Comparison of ENCODE assay signal across 21 cellular contexts in the genomic region with DNA sequence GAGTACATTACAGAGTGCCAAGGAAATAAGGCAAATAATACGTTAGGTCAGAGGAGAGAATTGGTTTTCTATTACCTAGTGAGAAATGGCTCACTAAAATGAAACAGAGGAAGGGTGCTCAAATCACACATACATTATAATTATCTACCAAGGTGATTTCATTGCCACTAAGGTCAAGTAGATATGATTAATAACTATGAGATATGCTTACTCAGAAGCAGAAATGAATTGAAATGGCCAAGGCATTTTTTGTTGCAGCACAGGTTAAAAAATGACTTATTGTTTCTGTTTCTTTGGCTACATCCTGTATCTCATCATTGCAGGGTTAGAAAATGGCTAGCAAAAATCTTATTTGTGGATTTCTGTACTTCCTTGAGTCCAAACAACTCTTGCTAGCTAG.
DNase-seq lines count a peak whose midpoint lies in the region; ATAC-seq, FAIRE-seq and TF ChIP-seq lines count a peak whose summit lies in the region.
"Had no signal": no experiment of that assay in that cellular context is flagged by ENCODE, and none has a peak within 500 bp of the region (broad histone marks: within the 10 kb centered on the region; RNA-seq: fewer than 3 reads in every experiment).

No MANE protein-coding gene starts in this region.

- POLR2A ChIA-PET in SK-N-SH (lab: Yijun Ruan, JAX): no interaction called here

- TF ChIP-seq RAD21 in SK-N-SH (IDR thresholded peaks at IDR 0.05; ENCODE audit: low read length): no peak

- CTCF ChIA-PET in SK-N-SH (lab: Yijun Ruan, JAX): no interaction called here

- no peaks in the 10 kb centered on the region for H3K36me3 ChIP-seq in SK-N-SH (replicated peaks in 1 of 2; ENCODE audit: control insufficient read depth in 1 of 2, insufficient read depth in 2 of 2, low read length in 1 of 2)
- H3K36me3 ChIP-seq in thyroid gland: no peaks in the 10 kb centered on the region
- H3K36me3 ChIP-seq: SJSA1, upper lobe of left lung had no signal

- H3K4me1 ChIP-seq in SK-N-SH (ENCODE audit: control insufficient read depth in 1 of 2, insufficient read depth in 2 of 2, low read depth in 1 of 2, low read length in 1 of 2): no peaks in the 10 kb centered on the region; a peak in 1 of 4 replicates
- no peaks in the 10 kb centered on the region for H3K4me1 ChIP-seq in thyroid gland
- H3K4me1 ChIP-seq: SJSA1 had no signal

- H3F3A ChIP-seq in SK-N-SH (replicated peaks; ENCODE audit: insufficient read depth): no peaks in the 10 kb centered on the region

- H3K9me3 ChIP-seq in SK-N-SH (0 out of 2 replicates have a peak, but pooled peaks cover 3% of the 10 kb centered on the region), thyroid gland (no peaks in the 10 kb centered on the region)
- H3K9me3 ChIP-seq: SJSA1, upper lobe of left lung had no signal

- no peak overlapping the region for H3K4me3 ChIP-seq in SK-N-SH (ENCODE audit: low read depth in 2 of 2, low read length in 1 of 2)
- no peak overlapping the region for H3K4me3 ChIP-seq in thyroid gland (replicated peaks in 1 of 3)
- no peak overlapping the region for H3K4me3 ChIP-seq in coronary artery
- H3K4me3 ChIP-seq: SJSA1, upper lobe of left lung had no signal

- ATAC-seq in SK-N-SH treated with all-trans-retinoic acid at 6 μM for 48 hours (peak; percentile 25; the same call in 2 of the 3 replicates), HG02938 (IDR thresholded peaks at IDR 0.05; ENCODE audit: unreplicated experiment) (peak; percentile 86), HG03457 (IDR thresholded peaks at IDR 0.05; ENCODE audit: unreplicated experiment) (peak; percentile 90)
- ATAC-seq: esophagus mucosa; natural killer cell treated with Interleukin-12 subunit alpha and Interleukin-12 subunit beta and Interleukin-15 and Interleukin-18, amount 100 ng/mL, for 72 hours; Panc1 had no signal

- no peak for FAIRE-seq in RCC 7860 (lab: Jason Lieb, UNC)

- 24% methylated on average over 1 of the region's 1 CpG for WGBS in SK-N-SH (ENCODE audit: low lambda C conversion rate)
- WGBS in thyroid gland, 2 donors: 77 to 79% methylated on average over 1 of the region's 1 CpG

- TF ChIP-seq CTCF in SK-N-SH (IDR thresholded peaks at IDR 0.05) (no peak), thyroid gland (IDR thresholded peaks at IDR 0.05) (no peak), coronary artery (IDR thresholded peaks at IDR 0.05) (no peak)

- no peak for TF ChIP-seq POLR2A in thyroid gland (IDR thresholded peaks at IDR 0.05)

- no peaks in the 10 kb centered on the region for H4K20me1 ChIP-seq in SK-N-SH (ENCODE audit: insufficient read depth)

- H3K27me3 ChIP-seq in SK-N-SH (ENCODE audit: insufficient read depth) (no peaks in the 10 kb centered on the region), thyroid gland (no peaks in the 10 kb centered on the region)
- H3K27me3 ChIP-seq: SJSA1, upper lobe of left lung had no signal

- H3K4me2 ChIP-seq in SK-N-SH: no peak overlapping the region

- no peak for DNase-seq in SK-N-SH
- no peak for DNase-seq in thyroid gland
- DNase-seq in coronary artery (ENCODE audit: low spot score): no peak
- no peak for DNase-seq in effector CD8-positive, alpha-beta T cell (lab: John Stamatoyannopoulos, UW)
- no peak for DNase-seq in RCC 7860 (ENCODE audit: low spot score)
- DNase-seq: activated CD4-positive, alpha-beta memory T cell treated with anti-CD3 and anti-CD28 coated beads, Interleukin-2, amount 10 ng/mL, durations not matched to agents 7 days and 5 days; activated CD4-positive, CD25-positive, alpha-beta regulatory T cell; amniotic stem cell; GOT3; NCI-H1436 treated with DMSO at 0.1 percent for 48 hours; NCI-H2171 treated with DMSO at 0.1 percent for 48 hours; NCI-H82; stimulated activated naive CD4-positive, alpha-beta T cell treated with Interleukin-2 at 50 U/mL for 16 hours; upper lobe of left lung had no signal

- H3K27ac ChIP-seq in SK-N-SH (ENCODE audit: low read depth in 2 of 2, low read length in 1 of 2) (peak overlapping the region in 1 of 2 experiments; percentile 32; a peak in 2 of 4 replicates), thyroid gland (no peak overlapping the region), coronary artery (peak overlapping the region in 1 of 2 donors; percentile 7)
- H3K27ac ChIP-seq: SJSA1, upper lobe of left lung had no signal

- H2AFZ ChIP-seq in SK-N-SH (ENCODE audit: low read depth): no peak overlapping the region

- no peaks in the 10 kb centered on the region for H3K9me2 ChIP-seq in SK-N-SH

- intact Hi-C loops in thyroid gland (cut with DNase I): no loop called here

- no peak for TF ChIP-seq EP300 in SK-N-SH (IDR thresholded peaks at IDR 0.05; ENCODE audit: borderline replicate concordance in 1 of 2, low read depth in 1 of 2, low read length in 1 of 2)

- no peaks in the 10 kb centered on the region for H3K79me2 ChIP-seq in SK-N-SH (ENCODE audit: insufficient read depth)

- H3K9ac ChIP-seq in SK-N-SH: no peak overlapping the region

TF ChIP-seq in SK-N-SH treated with all-trans-retinoic acid at 6 μM for 48 hours, 23 proteins besides CTCF, POLR2A, EP300 and RAD21 (continues in another document):
- TF ChIP-seq BACH2 (CRISPR knock-in tag; IDR thresholded peaks at IDR 0.05; ENCODE audit: borderline replicate concordance) (no peak), TCF4 (CRISPR knock-in tag; IDR thresholded peaks at IDR 0.05; ENCODE audit: borderline replicate concordance) (no peak)
- TF ChIP-seq, protein P1, sequence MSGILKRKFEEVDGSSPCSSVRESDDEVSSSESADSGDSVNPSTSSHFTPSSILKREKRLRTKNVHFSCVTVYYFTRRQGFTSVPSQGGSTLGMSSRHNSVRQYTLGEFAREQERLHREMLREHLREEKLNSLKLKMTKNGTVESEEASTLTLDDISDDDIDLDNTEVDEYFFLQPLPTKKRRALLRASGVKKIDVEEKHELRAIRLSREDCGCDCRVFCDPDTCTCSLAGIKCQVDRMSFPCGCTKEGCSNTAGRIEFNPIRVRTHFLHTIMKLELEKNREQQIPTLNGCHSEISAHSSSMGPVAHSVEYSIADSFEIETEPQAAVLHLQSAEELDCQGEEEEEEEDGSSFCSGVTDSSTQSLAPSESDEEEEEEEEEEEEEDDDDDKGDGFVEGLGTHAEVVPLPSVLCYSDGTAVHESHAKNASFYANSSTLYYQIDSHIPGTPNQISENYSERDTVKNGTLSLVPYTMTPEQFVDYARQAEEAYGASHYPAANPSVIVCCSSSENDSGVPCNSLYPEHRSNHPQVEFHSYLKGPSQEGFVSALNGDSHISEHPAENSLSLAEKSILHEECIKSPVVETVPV (CRISPR knock-in tag; IDR thresholded peaks at IDR 0.05): no peak

TF ChIP-seq in SK-N-SH, 30 proteins besides CTCF, POLR2A, EP300 and RAD21:
- no peak for TF ChIP-seq IRF3 (IDR thresholded peaks at IDR 0.05; ENCODE audit: low read depth, low read length)
- TF ChIP-seq, protein P2, sequence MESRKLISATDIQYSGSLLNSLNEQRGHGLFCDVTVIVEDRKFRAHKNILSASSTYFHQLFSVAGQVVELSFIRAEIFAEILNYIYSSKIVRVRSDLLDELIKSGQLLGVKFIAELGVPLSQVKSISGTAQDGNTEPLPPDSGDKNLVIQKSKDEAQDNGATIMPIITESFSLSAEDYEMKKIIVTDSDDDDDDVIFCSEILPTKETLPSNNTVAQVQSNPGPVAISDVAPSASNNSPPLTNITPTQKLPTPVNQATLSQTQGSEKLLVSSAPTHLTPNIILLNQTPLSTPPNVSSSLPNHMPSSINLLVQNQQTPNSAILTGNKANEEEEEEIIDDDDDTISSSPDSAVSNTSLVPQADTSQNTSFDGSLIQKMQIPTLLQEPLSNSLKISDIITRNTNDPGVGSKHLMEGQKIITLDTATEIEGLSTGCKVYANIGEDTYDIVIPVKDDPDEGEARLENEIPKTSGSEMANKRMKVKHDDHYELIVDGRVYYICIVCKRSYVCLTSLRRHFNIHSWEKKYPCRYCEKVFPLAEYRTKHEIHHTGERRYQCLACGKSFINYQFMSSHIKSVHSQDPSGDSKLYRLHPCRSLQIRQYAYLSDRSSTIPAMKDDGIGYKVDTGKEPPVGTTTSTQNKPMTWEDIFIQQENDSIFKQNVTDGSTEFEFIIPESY (IDR thresholded peaks at IDR 0.05; ENCODE audit: borderline replicate concordance, low read depth): no peak
- TF ChIP-seq, protein P3, sequence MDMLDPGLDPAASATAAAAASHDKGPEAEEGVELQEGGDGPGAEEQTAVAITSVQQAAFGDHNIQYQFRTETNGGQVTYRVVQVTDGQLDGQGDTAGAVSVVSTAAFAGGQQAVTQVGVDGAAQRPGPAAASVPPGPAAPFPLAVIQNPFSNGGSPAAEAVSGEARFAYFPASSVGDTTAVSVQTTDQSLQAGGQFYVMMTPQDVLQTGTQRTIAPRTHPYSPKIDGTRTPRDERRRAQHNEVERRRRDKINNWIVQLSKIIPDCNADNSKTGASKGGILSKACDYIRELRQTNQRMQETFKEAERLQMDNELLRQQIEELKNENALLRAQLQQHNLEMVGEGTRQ (IDR thresholded peaks at IDR 0.05; ENCODE audit: borderline replicate concordance, low read depth, low read length): no peak
- TF ChIP-seq ELF1 (IDR thresholded peaks at IDR 0.05): no peak
- TF ChIP-seq POLR2AphosphoS5 (IDR thresholded peaks at IDR 0.05; ENCODE audit: low read depth, low read length): no peak

Comparison
In these comparisons a context has a peak if more than half of its experiments do, and no peak if none do; other contexts are left out.
1. ATAC-seq: peak in every context shown above with its lines; median percentile 90 in HG03457; 86 in HG02938; 25 in SK-N-SH treated with all-trans-retinoic acid at 6 μM for 48 hours.